ENCODE assay signal across 10 cellular contexts in the genomic region with DNA sequence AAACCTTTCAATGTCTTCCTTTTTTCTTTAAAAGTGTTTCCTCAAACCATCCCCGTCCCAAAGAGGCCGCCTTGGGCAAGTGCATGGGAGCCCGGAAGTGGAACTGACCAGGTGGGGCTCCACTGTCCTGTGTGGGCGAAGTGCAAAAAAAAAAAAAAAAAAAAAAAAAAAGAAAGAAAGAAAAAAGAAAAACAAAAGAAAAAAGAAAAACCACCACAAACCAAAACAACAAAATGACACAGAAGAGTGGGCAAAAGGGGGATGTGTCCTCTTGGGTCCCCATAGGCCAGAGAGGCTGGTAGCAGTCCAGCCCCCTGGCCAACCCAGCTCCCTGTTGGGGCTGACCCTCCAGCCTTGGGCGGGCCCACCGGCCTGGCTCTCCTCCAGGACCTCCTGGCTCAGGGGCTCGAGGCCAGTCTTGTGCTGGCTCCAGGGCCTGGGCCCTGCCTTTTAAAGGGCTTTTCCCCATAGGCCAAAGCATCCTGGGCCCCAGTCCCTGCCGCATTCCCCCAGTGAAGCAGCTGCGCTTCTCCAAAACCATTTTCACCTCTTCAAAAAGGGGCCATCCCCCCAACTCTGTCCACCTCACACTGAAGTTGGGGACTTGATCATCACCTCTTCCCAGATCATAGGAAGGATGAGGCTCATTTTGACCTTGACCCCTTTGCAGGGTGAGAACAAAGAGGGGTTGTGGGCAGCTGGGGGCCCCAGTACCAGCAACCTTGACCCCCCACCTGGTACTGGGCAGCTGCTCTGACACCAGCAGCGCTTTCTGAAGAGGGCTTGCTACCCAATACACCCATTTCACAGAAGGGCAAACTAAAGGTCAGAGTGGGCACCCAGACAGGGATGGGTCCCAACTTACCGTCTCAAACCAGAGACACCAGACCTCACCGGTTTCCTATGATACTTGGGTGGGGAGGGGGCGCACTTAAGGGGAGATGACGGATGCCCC. TPM values are rescaled to one million over a fixed set of nuclear protein-coding genes. Genes with fewer than 3 reads are reported as not detected.
A peak's percentile ranks its signal among the peaks of the same experiment; 100 is the strongest.
DNase-seq lines count a peak whose midpoint lies in the region; ATAC-seq and TF ChIP-seq lines count a peak whose summit lies in the region.
"Had no signal": no experiment of that assay in that cellular context is flagged by ENCODE, and none has a peak within 500 bp of the region (broad histone marks: within the 10 kb centered on the region; RNA-seq: fewer than 3 reads in every experiment).

No MANE protein-coding gene starts in this region.

- H4K91ac ChIP-seq in H9 (ENCODE audit: insufficient read length, low read depth, low read length), result no peak overlapping the region

- H3K56ac ChIP-seq in H9 (ENCODE audit: insufficient read length, low read depth, low read length), result no peak overlapping the region

- H3K27me3 ChIP-seq in H9 (ENCODE audit: insufficient read depth, low read length) (no peaks in the 10 kb centered on the region), osteoblast (ENCODE audit: insufficient read depth, low read length) (peaks cover 3% of the 10 kb centered on the region)
- H3K27me3 ChIP-seq: stomach had no signal

- H3K36me3 Mint-ChIP-seq in H9 (ENCODE audit: insufficient read depth in 1 of 3, low read depth in 3 of 3), result peaks cover 2 to 15% (median 14%) of the 10 kb centered on the region in 3 experiments; a peak in 5 of 7 replicates
- peaks cover 39% of the 10 kb centered on the region for H3K36me3 Mint-ChIP-seq in effector memory CD8-positive, alpha-beta T cell (ENCODE audit: insufficient read depth)
- H3K36me3 Mint-ChIP-seq in activated CD8-positive, alpha-beta memory T cell treated with anti-CD3 and anti-CD28 coated beads, Interleukin-2, amount 10 ng/mL, durations not matched to agents 7 days and 5 days, result peaks cover 3% of the 10 kb centered on the region

- H2AFZ ChIP-seq in H9 (ENCODE audit: low read length), result no peak overlapping the region
- no peak overlapping the region for H2AFZ ChIP-seq in osteoblast (ENCODE audit: low read length)

- H2BK5ac ChIP-seq in H9 (ENCODE audit: insufficient read length, low read length), result no peak overlapping the region

- H3K9ac ChIP-seq in H9 (ENCODE audit: extremely low read depth, insufficient read length, low read length), result no peak overlapping the region
- H3K9ac ChIP-seq: KMS-11 had no signal

- WGBS in H9 (ENCODE audit: extremely low coverage, insufficient read length, low lambda C conversion rate), result no CpG with 5 or more reads among the region's 14 CpGs

- no peaks in the 10 kb centered on the region for H3K9me3 ChIP-seq in H9 (ENCODE audit: control insufficient read depth, low read depth, low read length)
- no peaks in the 10 kb centered on the region for H3K9me3 ChIP-seq in osteoblast (ENCODE audit: low read depth, low read length)
- H3K9me3 ChIP-seq: stomach had no signal

- H3K23me2 ChIP-seq in H9 (ENCODE audit: insufficient read length, low read depth, low read length, poor library complexity, severe bottlenecking), result peaks cover 3% of the 10 kb centered on the region

- DNase-seq in CD1c-positive myeloid dendritic cell (ENCODE audit: extremely low spot score), result peak; percentile 11
- DNase-seq in H9, result peak; percentile 54
- no peak for DNase-seq in effector memory CD8-positive, alpha-beta T cell
- DNase-seq in osteoblast (ENCODE audit: insufficient read length, low spot score, missing footprints), result peak; percentile 72
- no peak for DNase-seq in activated CD8-positive, alpha-beta memory T cell treated with anti-CD3 and anti-CD28 coated beads, Interleukin-2, amount 10 ng/mL, durations not matched to agents 7 days and 5 days
- DNase-seq: stomach, WERI-Rb-1 had no signal

- no peak overlapping the region for H4K8ac ChIP-seq in H9 (replicated peaks; ENCODE audit: insufficient read length, low read depth, low read length)

- H3K4ac ChIP-seq in H9 (ENCODE audit: low read depth, low read length), result no peak overlapping the region

- H3K36me3 ChIP-seq in osteoblast (ENCODE audit: insufficient read depth, low read length), result peaks cover 8% of the 10 kb centered on the region

- H3K4me2 ChIP-seq in H9 (ENCODE audit: insufficient read depth, insufficient read length, low read length), result no peak overlapping the region
- peak overlapping the region; percentile 18 for H3K4me2 ChIP-seq in osteoblast (ENCODE audit: insufficient read depth, low read length)
- H3K4me2 ChIP-seq: KMS-11 had no signal

- TF ChIP-seq CTCF in H9 (conservative IDR thresholded peaks at IDR 0.05), result no peak
- no peak for TF ChIP-seq CTCF in osteoblast (IDR thresholded peaks at IDR 0.05; ENCODE audit: extremely low read depth, low read depth, low read length)

- H3K79me2 ChIP-seq in H9 (ENCODE audit: insufficient read depth, low read length) (no peaks in the 10 kb centered on the region), osteoblast (ENCODE audit: insufficient read depth, low read length) (no peaks in the 10 kb centered on the region)

- H3K4me1 ChIP-seq in H9 (ENCODE audit: insufficient read depth, low read length) (no peaks in the 10 kb centered on the region; the same call in 1 of the 2 replicates), osteoblast (ENCODE audit: insufficient read depth, low read length) (peaks cover 5% of the 10 kb centered on the region)

- no peak overlapping the region for H2AK5ac ChIP-seq in H9 (ENCODE audit: insufficient read length, low read length)

- no peaks in the 10 kb centered on the region for H3K79me1 ChIP-seq in H9 (ENCODE audit: insufficient read depth, low read depth, low read length, poor library complexity, severe bottlenecking)

- H4K20me1 ChIP-seq in H9 (ENCODE audit: control insufficient read depth, insufficient read depth, insufficient read length) (no peaks in the 10 kb centered on the region), osteoblast (ENCODE audit: insufficient read depth, low read length) (peaks cover 50% of the 10 kb centered on the region)

- no peak overlapping the region for H2BK20ac ChIP-seq in H9 (ENCODE audit: low read depth, low read length, poor library complexity, severe bottlenecking)

- no peak for ATAC-seq in effector memory CD8-positive, alpha-beta T cell (replicated peaks)
- no peak for ATAC-seq in activated CD8-positive, alpha-beta memory T cell treated with anti-CD3 and anti-CD28 coated beads, Interleukin-2, amount 10 ng/mL, durations not matched to agents 7 days and 5 days
- no peak for ATAC-seq in GM21723 (IDR thresholded peaks at IDR 0.05; ENCODE audit: unreplicated experiment)
- ATAC-seq in HG03469 (IDR thresholded peaks at IDR 0.05; ENCODE audit: unreplicated experiment), result no peak

- peak overlapping the region in 1 of 3 experiments; percentile 51; a peak in 2 of 7 replicates for H3K27ac Mint-ChIP-seq in H9
- H3K27ac Mint-ChIP-seq in effector memory CD8-positive, alpha-beta T cell, result peak overlapping the region; percentile 35 to 50
- H3K27ac Mint-ChIP-seq in activated CD8-positive, alpha-beta memory T cell treated with anti-CD3 and anti-CD28 coated beads, Interleukin-2, amount 10 ng/mL, durations not matched to agents 7 days and 5 days, result no peak overlapping the region

- no peak overlapping the region for H3K4me3 Mint-ChIP-seq in H9
- H3K4me3 Mint-ChIP-seq in effector memory CD8-positive, alpha-beta T cell, result no peak overlapping the region
- H3K4me3 Mint-ChIP-seq in activated CD8-positive, alpha-beta memory T cell treated with anti-CD3 and anti-CD28 coated beads, Interleukin-2, amount 10 ng/mL, durations not matched to agents 7 days and 5 days, result no peak overlapping the region

- H3K27me3 Mint-ChIP-seq in H9 (ENCODE audit: low read depth), result peaks cover 2% of the 10 kb centered on the region
- no peaks in the 10 kb centered on the region for H3K27me3 Mint-ChIP-seq in effector memory CD8-positive, alpha-beta T cell
- H3K27me3 Mint-ChIP-seq in activated CD8-positive, alpha-beta memory T cell treated with anti-CD3 and anti-CD28 coated beads, Interleukin-2, amount 10 ng/mL, durations not matched to agents 7 days and 5 days, result peaks cover under 1% of the 10 kb centered on the region

- no peaks in the 10 kb centered on the region for H3K9me3 Mint-ChIP-seq in H9
- no peaks in the 10 kb centered on the region for H3K9me3 Mint-ChIP-seq in effector memory CD8-positive, alpha-beta T cell
- H3K9me3 Mint-ChIP-seq in activated CD8-positive, alpha-beta memory T cell treated with anti-CD3 and anti-CD28 coated beads, Interleukin-2, amount 10 ng/mL, durations not matched to agents 7 days and 5 days (ENCODE audit: low read depth), result no peaks in the 10 kb centered on the region

- CTCF ChIA-PET in activated CD8-positive, alpha-beta memory T cell treated with anti-CD3 and anti-CD28 coated beads, Interleukin-2, amount 10 ng/mL, durations not matched to agents 7 days and 5 days (lab: Charles Lee), result interaction anchor here (2.4 kb wide), 1 partner anchor 93 kb away, joined by 7 read pairs; no protein-coding TSS in a partner anchor

- no peak overlapping the region for H2BK15ac ChIP-seq in H9 (ENCODE audit: low read depth, low read length)

- H3K4me1 Mint-ChIP-seq in H9, result peaks cover 30 to 49% of the 10 kb centered on the region in 2 experiments
- peaks cover 4 to 13% of the 10 kb centered on the region in 2 donors for H3K4me1 Mint-ChIP-seq in effector memory CD8-positive, alpha-beta T cell (ENCODE audit: low read depth in 2 of 2)
- peaks cover 3% of the 10 kb centered on the region for H3K4me1 Mint-ChIP-seq in activated CD8-positive, alpha-beta memory T cell treated with anti-CD3 and anti-CD28 coated beads, Interleukin-2, amount 10 ng/mL, durations not matched to agents 7 days and 5 days

- H3K4me3 ChIP-seq in osteoblast (ENCODE audit: insufficient read depth, low read length), result no peak overlapping the region
- H3K4me3 ChIP-seq: stomach had no signal

- no peak overlapping the region for H3K23ac ChIP-seq in H9 (ENCODE audit: insufficient read length, low read depth, low read length)

- no peak overlapping the region for H4K5ac ChIP-seq in H9 (ENCODE audit: insufficient read length, low read depth, low read length)

- no peak overlapping the region for H3T11ph ChIP-seq in H9 (ENCODE audit: low read length)

- no peak overlapping the region for H3K14ac ChIP-seq in H9 (ENCODE audit: insufficient read depth, low read length)

- no peak overlapping the region for H2BK12ac ChIP-seq in H9 (ENCODE audit: insufficient read length, low read depth, low read length)

- H3K27ac ChIP-seq in H9 (ENCODE audit: insufficient read length, low read depth, low read length), result no peak overlapping the region
- no peak overlapping the region for H3K27ac ChIP-seq in osteoblast (ENCODE audit: low read depth, low read length)
- H3K27ac ChIP-seq: KMS-11, WERI-Rb-1 had no signal

- H2BK120ac ChIP-seq in H9 (ENCODE audit: low read depth, low read length, poor library complexity, severe bottlenecking), result no peak overlapping the region

- H3K18ac ChIP-seq in H9 (ENCODE audit: insufficient read length, low read depth, low read length), result no peak overlapping the region

RNA-seq across cellular contexts. Expression of gene CBX6, which starts 9.4 kb away (rescaled TPM):
- total RNA-seq in H9 (2021) (31.4 and 32.8 TPM in 2 replicates), osteoblast (58.6 and 59.5 TPM in 2 replicates)
- 100 to 1,000 TPM in 1 of 2 experiments, 10 to 100 TPM in 1; 73.1 to 124 TPM for total RNA-seq in activated CD8-positive, alpha-beta memory T cell treated with anti-CD3 and anti-CD28 coated beads, Interleukin-2, amount 10 ng/mL, durations not matched to agents 7 days and 5 days

RNA-seq across cellular contexts. Expression of gene NPTXR, which starts 18.8 kb away (rescaled TPM):
- 7.8 and 8.1 TPM in 2 replicates for total RNA-seq in H9 (2021)
- 0.72 and 1.5 TPM in 2 replicates for total RNA-seq in osteoblast
- 1 to 10 TPM in 1 of 2 experiments, under 1 TPM in 1; 0.96 to 2.4 TPM for total RNA-seq in activated CD8-positive, alpha-beta memory T cell treated with anti-CD3 and anti-CD28 coated beads, Interleukin-2, amount 10 ng/mL, durations not matched to agents 7 days and 5 days

Comparison
In these comparisons a context has a peak if more than half of its experiments do, and no peak if none do; other contexts are left out.
1. DNase-seq: peak in CD1c-positive myeloid dendritic cell (single experiment), H9 (single experiment) and osteoblast (single experiment); none in effector memory CD8-positive, alpha-beta T cell (0 of 3) and activated CD8-positive, alpha-beta memory T cell treated with anti-CD3 and anti-CD28 coated beads, Interleukin-2, amount 10 ng/mL, durations not matched to agents 7 days and 5 days (single experiment).